In genomic region chr13:35760678-35761308, GRCh38 we compare ENCODE assay signal across 20 cellular contexts.
"Had no signal": no experiment of that assay in that cellular context is flagged by ENCODE, and none has a peak within 500 bp of the region (broad histone marks: within the 10 kb centered on the region; RNA-seq: fewer than 3 reads in every experiment).

No MANE protein-coding gene starts in this region.

- H3K27ac ChIP-seq: adrenal gland, colonic mucosa, heart left ventricle, left ventricle myocardium inferior, ovary, transverse colon had no signal

- H3K4me3 Mint-ChIP-seq: activated CD4-positive, alpha-beta T cell treated with anti-CD3 and anti-CD28 coated beads, Interleukin-2, amount 10 ng/mL, durations not matched to agents 7 days and 5 days; activated T-helper 17 cell treated with anti-CD3 and anti-CD28 coated beads, Interleukin-2, amount 50 U/mL, for 72 hours; memory B cell; stimulated activated naive B cell treated with anti-CD40 and anti-IgM and Interleukin-4, amounts not matched to agents 10 μg/mL and 1 μg/mL and 100 μg/mL, for 72 hours had no signal

- H3K27me3 Mint-ChIP-seq: activated CD4-positive, alpha-beta T cell treated with anti-CD3 and anti-CD28 coated beads, Interleukin-2, amount 10 ng/mL, durations not matched to agents 7 days and 5 days; stimulated activated naive B cell treated with anti-CD40 and anti-IgM and Interleukin-4, amounts not matched to agents 10 μg/mL and 1 μg/mL and 100 μg/mL, for 72 hours had no signal

- H3K4me1 ChIP-seq: adrenal gland, colonic mucosa, heart left ventricle, left ventricle myocardium inferior, transverse colon had no signal

- H3K27me3 ChIP-seq: adrenal gland, colonic mucosa, ovary, transverse colon had no signal

- ATAC-seq: activated T-helper 17 cell treated with anti-CD3 and anti-CD28 coated beads, Interleukin-2, amount 50 U/mL, for 72 hours; heart left ventricle; right cardiac atrium; stimulated activated naive B cell treated with anti-CD40 and anti-IgM and Interleukin-4, amounts not matched to agents 10 μg/mL and 1 μg/mL and 100 μg/mL, for 72 hours had no signal

- H3K36me3 ChIP-seq: adrenal gland, colonic mucosa, heart left ventricle, left ventricle myocardium inferior, ovary, transverse colon had no signal

- H3K4me3 ChIP-seq: adrenal gland, colonic mucosa, heart left ventricle, left ventricle myocardium inferior, ovary, transverse colon had no signal

- H3K36me3 Mint-ChIP-seq: memory B cell; stimulated activated naive B cell treated with anti-CD40 and anti-IgM and Interleukin-4, amounts not matched to agents 10 μg/mL and 1 μg/mL and 100 μg/mL, for 72 hours had no signal

- H3K27ac Mint-ChIP-seq: activated CD4-positive, alpha-beta T cell treated with anti-CD3 and anti-CD28 coated beads, Interleukin-2, amount 10 ng/mL, durations not matched to agents 7 days and 5 days; activated T-helper 17 cell treated with anti-CD3 and anti-CD28 coated beads, Interleukin-2, amount 50 U/mL, for 72 hours; memory B cell; stimulated activated naive B cell treated with anti-CD40 and anti-IgM and Interleukin-4, amounts not matched to agents 10 μg/mL and 1 μg/mL and 100 μg/mL, for 72 hours had no signal

- H3K9me3 ChIP-seq: adrenal gland, colonic mucosa, left ventricle myocardium inferior, ovary, transverse colon had no signal

- H3K4me1 Mint-ChIP-seq: activated CD4-positive, alpha-beta T cell treated with anti-CD3 and anti-CD28 coated beads, Interleukin-2, amount 10 ng/mL, durations not matched to agents 7 days and 5 days; activated T-helper 17 cell treated with anti-CD3 and anti-CD28 coated beads, Interleukin-2, amount 50 U/mL, for 72 hours; memory B cell; stimulated activated naive B cell treated with anti-CD40 and anti-IgM and Interleukin-4, amounts not matched to agents 10 μg/mL and 1 μg/mL and 100 μg/mL, for 72 hours had no signal

- DNase-seq: activated CD4-positive, alpha-beta T cell treated with anti-CD3 and anti-CD28 coated beads, Interleukin-2, amount 10 ng/mL, durations not matched to agents 7 days and 5 days; activated CD4-positive, CD25-positive, alpha-beta regulatory T cell; activated naive CD4-positive, alpha-beta T cell treated with anti-CD3 and anti-CD28 coated beads, Interleukin-2, amount 50 U/mL, for 16 hours; activated T-cell treated with anti-CD3 and anti-CD28 coated beads for 4 hours; adrenal gland; caudate nucleus; colonic mucosa; effector CD4-positive, alpha-beta T cell; foreskin melanocyte; heart left ventricle; left ventricle myocardium inferior; ovary; stimulated activated CD4-positive, alpha-beta T cell treated with anti-CD3 and anti-CD28 coated beads, Interleukin-1b, Interleukin-23, amount 100 ng/mL, for 48 hours; stimulated activated naive B cell treated with anti-CD40 and anti-IgM and Interleukin-4, amounts not matched to agents 10 μg/mL and 1 μg/mL and 100 μg/mL, for 72 hours; substantia nigra; T-helper 1 cell; transverse colon had no signal
